ENCODE assay signal across 1 cellular context in genomic region chr2:239287461-239287860, GRCh38.
TF ChIP-seq lines count a peak whose summit lies in the region.

No MANE protein-coding gene starts in this region.

TF ChIP-seq in IMR-90, 13 proteins besides CTCF, POLR2A, EP300 and RAD21:
- TF ChIP-seq FOS (IDR thresholded peaks at IDR 0.05; ENCODE audit: low read depth, low read length) (no peak), MXI1 (IDR thresholded peaks at IDR 0.05; ENCODE audit: borderline replicate concordance, low read depth, low read length) (no peak), BHLHE40 (IDR thresholded peaks at IDR 0.05; ENCODE audit: low read depth, low read length) (no peak), MAFK (IDR thresholded peaks at IDR 0.05; ENCODE audit: low read depth, low read length) (no peak), SMC3 (IDR thresholded peaks at IDR 0.05; ENCODE audit: low read depth, low read length) (no peak), ELK1 (IDR thresholded peaks at IDR 0.05; ENCODE audit: borderline replicate concordance, low read depth, low read length) (no peak), CHD1 (IDR thresholded peaks at IDR 0.05; ENCODE audit: low read depth, low read length) (no peak), CEBPB (IDR thresholded peaks at IDR 0.05; ENCODE audit: low read depth, low read length) (no peak), NFE2L2 (IDR thresholded peaks at IDR 0.05; ENCODE audit: low read depth, low read length) (no peak), RCOR1 (IDR thresholded peaks at IDR 0.05; ENCODE audit: insufficient replicate concordance, low read length) (no peak), USF2 (IDR thresholded peaks at IDR 0.05; ENCODE audit: low read depth, low read length) (no peak), MAZ (IDR thresholded peaks at IDR 0.05; ENCODE audit: borderline replicate concordance, low read depth, low read length) (no peak)
TF ChIP-seq in IMR-90: peak in this region for 0.
